In genomic region chr4:156505341-156505955, GRCh38 we compare ENCODE assay signal across 22 cellular contexts.
DNase-seq lines count a peak whose midpoint lies in the region; ATAC-seq and TF ChIP-seq lines count a peak whose summit lies in the region.
"Had no signal": no experiment of that assay in that cellular context is flagged by ENCODE, and none has a peak within 500 bp of the region (broad histone marks: within the 10 kb centered on the region; RNA-seq: fewer than 3 reads in every experiment).

No MANE protein-coding gene starts in this region.

- TF ChIP-seq POLR2A in testis (IDR thresholded peaks at IDR 0.05) = no peak

- H4K20me1 ChIP-seq in hepatocyte (ENCODE audit: insufficient read depth, poor library complexity, severe bottlenecking) = no peaks in the 10 kb centered on the region
- no peaks in the 10 kb centered on the region for H4K20me1 ChIP-seq in GM23248 (ENCODE audit: insufficient read depth)

- H3K4me3 ChIP-seq in hepatocyte (no peak overlapping the region), testis (no peak overlapping the region), GM23248 (no peak overlapping the region), lower lobe of right lung (no peak overlapping the region)
- H3K4me3 ChIP-seq: SK-N-MC, upper lobe of left lung had no signal

- peak; percentile 41 for DNase-seq in Right ventricle myocardium inferior (ENCODE audit: missing footprints)
- no peak for DNase-seq in cardiac septum (ENCODE audit: low spot score)
- DNase-seq in SK-N-DZ (ENCODE audit: low spot score) = peak; percentile 23
- peak; percentile 9 for DNase-seq in hepatocyte (ENCODE audit: low spot score)
- peak; percentile 17 for DNase-seq in testis
- no peak for DNase-seq in SIG-M5 treated with dmso at 0.1 percent for 504 hours (lab: John Stamatoyannopoulos, UW; ENCODE audit: unreplicated experiment)
- no peak for DNase-seq in GM23248
- no peak for DNase-seq in lower lobe of right lung
- DNase-seq: activated CD4-positive, alpha-beta memory T cell treated with anti-CD3 and anti-CD28 coated beads for 36 hours; activated naive CD8-positive, alpha-beta T cell treated with anti-CD3 and anti-CD28 coated beads, Interleukin-2, amount 50 U/mL, for 24 hours; activated T-cell treated with anti-CD3 and anti-CD28 coated beads, Interleukin-2, amount 50 U/mL, for 4 hours; caudate nucleus; immature natural killer cell; mammary epithelial cell; NCI-H187 treated with DMSO at 0.1 percent for 48 hours; NCI-H446 treated with DMSO at 0.1 percent for 48 hours; OCI-M1; stimulated activated naive CD4-positive, alpha-beta T cell treated with Interleukin-2 at 50 U/mL for 16 hours had no signal

- H3K9ac ChIP-seq in GM23248 = no peak overlapping the region

- intact Hi-C loops in Right ventricle myocardium inferior (cut with DNase I) (no loop called here), cardiac septum (cut with DNase I) (no loop called here), testis (cut with DNase I; ENCODE audit: low total_unique reads) (no loop called here), lower lobe of right lung (cut with DNase I) (no loop called here)

- H3K27ac ChIP-seq in hepatocyte = no peak overlapping the region
- no peak overlapping the region for H3K27ac ChIP-seq in testis
- H3K27ac ChIP-seq in GM23248 = no peak overlapping the region
- H3K27ac ChIP-seq in lower lobe of right lung = no peak overlapping the region
- H3K27ac ChIP-seq: 22Rv1, C4-2B, SK-N-MC, upper lobe of left lung had no signal

- H3K9me2 ChIP-seq in hepatocyte (replicated peaks; ENCODE audit: insufficient read depth) (no peaks in the 10 kb centered on the region), GM23248 (ENCODE audit: insufficient read depth) (no peaks in the 10 kb centered on the region)

- H3K4me1 ChIP-seq in hepatocyte (ENCODE audit: insufficient read depth) = no peaks in the 10 kb centered on the region
- H3K4me1 ChIP-seq in testis = no peaks in the 10 kb centered on the region
- H3K4me1 ChIP-seq in GM23248 (ENCODE audit: insufficient read depth) = peaks cover 7% of the 10 kb centered on the region; the same call in 1 of the 2 replicates
- no peaks in the 10 kb centered on the region for H3K4me1 ChIP-seq in lower lobe of right lung
- H3K4me1 ChIP-seq: upper lobe of left lung had no signal

- in situ Hi-C loops in GM23248 (cut with MboI) = no loop called here

- H3K27me3 ChIP-seq in hepatocyte (no peaks in the 10 kb centered on the region), testis (no peaks in the 10 kb centered on the region), GM23248 (replicated peaks; ENCODE audit: insufficient read depth) (no peaks in the 10 kb centered on the region), lower lobe of right lung (ENCODE audit: low read depth) (no peaks in the 10 kb centered on the region)
- H3K27me3 ChIP-seq: upper lobe of left lung had no signal

- ATAC-seq in Right ventricle myocardium inferior = no peak
- no peak for ATAC-seq in lower lobe of right lung
- ATAC-seq: activated naive CD8-positive, alpha-beta T cell treated with anti-CD3 and anti-CD28 coated beads, Interleukin-2, amount 50 U/mL, for 24 hours; activated T-cell treated with anti-CD3 and anti-CD28 coated beads, Interleukin-2, amount 50 U/mL, for 4 hours had no signal

- no peak overlapping the region for H2AFZ ChIP-seq in hepatocyte
- H2AFZ ChIP-seq in GM23248 = no peak overlapping the region

- no peak for TF ChIP-seq CTCF in hepatocyte (IDR thresholded peaks at IDR 0.05; ENCODE audit: poor library complexity)
- TF ChIP-seq CTCF in testis (IDR thresholded peaks at IDR 0.05) = no peak
- TF ChIP-seq CTCF in lower lobe of right lung (IDR thresholded peaks at IDR 0.05) = no peak

- H3K9me3 ChIP-seq in hepatocyte (ENCODE audit: low read depth) = no peaks in the 10 kb centered on the region
- no peaks in the 10 kb centered on the region for H3K9me3 ChIP-seq in testis
- H3K9me3 ChIP-seq in GM23248 (ENCODE audit: low read depth) = no peaks in the 10 kb centered on the region
- no peaks in the 10 kb centered on the region for H3K9me3 ChIP-seq in lower lobe of right lung
- H3K9me3 ChIP-seq: upper lobe of left lung had no signal

- H3F3A ChIP-seq in GM23248 (ENCODE audit: insufficient read depth) = no peaks in the 10 kb centered on the region

- no peaks in the 10 kb centered on the region for H3K79me2 ChIP-seq in hepatocyte
- H3K79me2 ChIP-seq in GM23248 (ENCODE audit: insufficient read depth) = no peaks in the 10 kb centered on the region

- 80% methylated on average over 12 of the region's 12 CpGs for WGBS in hepatocyte (ENCODE audit: low lambda C conversion rate, missing lambda C conversion rate)
- WGBS in testis, 2 donors = 71 to 80% methylated on average over 12 of the region's 12 CpGs
- 73 to 78% methylated on average over 12 of the region's 12 CpGs for WGBS in GM23248 (ENCODE audit: low coverage in 1 of 2, low lambda C conversion rate in 2 of 2, missing lambda C conversion rate in 2 of 2), 2 experiments

- H3K36me3 ChIP-seq in hepatocyte (replicated peaks; ENCODE audit: insufficient read depth, low read depth) (no peaks in the 10 kb centered on the region), testis (ENCODE audit: low read depth, missing control alignments) (no peaks in the 10 kb centered on the region), GM23248 (ENCODE audit: low read depth) (no peaks in the 10 kb centered on the region), lower lobe of right lung (no peaks in the 10 kb centered on the region)
- H3K36me3 ChIP-seq: upper lobe of left lung had no signal

- H3K4me2 ChIP-seq in hepatocyte (no peak overlapping the region), GM23248 (ENCODE audit: unreplicated experiment) (no peak overlapping the region)

Comparison
In these comparisons a context has a peak if more than half of its experiments do, and no peak if none do; other contexts are left out.
1. DNase-seq: peak in Right ventricle myocardium inferior (single experiment), SK-N-DZ (single experiment), hepatocyte (single experiment) and testis (single experiment); none in cardiac septum (single experiment), SIG-M5 treated with dmso at 0.1 percent for 504 hours (single experiment), GM23248 (single experiment) and lower lobe of right lung (single experiment).